Comparison of ENCODE assay signal across 8 cellular contexts in the genomic region with DNA sequence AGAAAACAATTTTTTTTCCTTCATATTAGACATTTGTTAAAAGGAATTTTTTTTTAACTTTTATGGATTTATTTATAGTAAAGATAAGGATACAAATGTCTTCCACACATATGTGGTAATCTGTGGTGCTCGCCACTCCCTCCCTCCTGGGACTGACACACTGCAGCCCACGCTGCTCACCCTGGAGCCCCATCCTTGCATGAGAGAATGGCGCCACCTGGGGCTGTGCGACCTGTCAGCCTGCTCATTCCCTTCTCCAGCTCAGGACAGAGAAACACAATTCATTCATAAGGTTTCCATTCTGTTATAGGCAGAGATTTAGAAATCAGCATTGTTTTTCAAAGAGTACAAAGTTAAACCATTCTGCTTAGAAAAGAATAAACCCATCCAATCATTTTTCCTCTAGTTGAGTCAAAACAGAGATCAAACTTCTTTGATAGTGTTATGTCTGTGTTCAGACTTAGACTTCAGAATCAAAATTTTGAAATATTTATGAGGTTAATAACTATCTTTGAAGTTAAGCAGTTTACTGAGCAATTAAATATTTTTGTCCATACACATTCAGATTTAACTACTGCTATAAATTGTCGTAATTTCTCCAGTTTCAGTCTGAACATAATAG. TPM values are rescaled to one million over a fixed set of nuclear protein-coding genes. Genes with fewer than 3 reads are reported as not detected.
DNase-seq lines count a peak whose midpoint lies in the region; ATAC-seq and TF ChIP-seq lines count a peak whose summit lies in the region.

No MANE protein-coding gene starts in this region.

- no peaks in the 10 kb centered on the region for H3K9me3 ChIP-seq in PC-9 (ENCODE audit: insufficient read depth, low read depth)
- no peaks in the 10 kb centered on the region for H3K9me3 ChIP-seq in transverse colon

- POLR2A ChIA-PET in PC-9 (lab: Charles Lee; ENCODE audit: unreplicated experiment) = interaction anchor here (0.7 kb wide), 1 partner anchor 19 kb away, joined by 3 read pairs; no protein-coding TSS in a partner anchor

- H3K9me2 ChIP-seq in PC-9 (ENCODE audit: insufficient read depth) = no peaks in the 10 kb centered on the region

- H4K20me1 ChIP-seq in PC-9 (ENCODE audit: insufficient read depth) = peaks cover 29% of the 10 kb centered on the region

- H3F3A ChIP-seq in PC-9 (ENCODE audit: insufficient read depth, low read depth) = peaks cover 68% of the 10 kb centered on the region

- H3K4me1 ChIP-seq in PC-9 (replicated peaks; ENCODE audit: insufficient read depth) (peaks cover 8% of the 10 kb centered on the region; the same call in 1 of the 2 replicates), transverse colon (peaks cover 0 to 10% (median 3%) of the 10 kb centered on the region in 4 donors)

- TF ChIP-seq CTCF in AG09319 (IDR thresholded peaks at IDR 0.05; ENCODE audit: low read depth, low read length) (peak; percentile 35), PC-9 (conservative IDR thresholded peaks at IDR 0.05) (peak; percentile 35; the same call in 1 of the 2 replicates), transverse colon (IDR thresholded peaks at IDR 0.05) (peak in 3 of 5 experiments; percentile 12 to 21 (median 17))

- H2AFZ ChIP-seq in PC-9 = no peak overlapping the region

- no peak for TF ChIP-seq EP300 in transverse colon (IDR thresholded peaks at IDR 0.05; ENCODE audit: low read depth)

- H3K4me3 ChIP-seq in PC-9 (no peak overlapping the region), transverse colon (no peak overlapping the region)

- H3K27ac ChIP-seq in PC-9 (no peak overlapping the region; the same call in 1 of the 2 replicates), transverse colon (no peak overlapping the region)

- in situ Hi-C loops in transverse colon (cut with MboI; ENCODE audit: low pct_ligation_motif_present in 1 of 4, low pct_unique_long_range_greater_than_20kb in 1 of 4, low sequenced_read_pairs in 3 of 4) = no loop called here

- no peaks in the 10 kb centered on the region for H3K27me3 ChIP-seq in PC-9 (ENCODE audit: insufficient read depth, low read depth)
- H3K27me3 ChIP-seq in transverse colon = no peaks in the 10 kb centered on the region

- intact Hi-C loops in PC-9 (cut with micrococcal nuclease; ENCODE audit: unreplicated experiment) (loop anchor here (1.0 kb wide), 1 partner anchor 161 kb away; no protein-coding TSS in a partner anchor), transverse colon (cut with DNase I; ENCODE audit: low total_unique reads) (loop anchor here (10.0 kb wide), 1 partner anchor 849 kb away; no protein-coding TSS in a partner anchor)

- WGBS in transverse colon (ENCODE audit: low coverage in 1 of 2), 2 donors = 78 to 100% methylated on average over 1 to 5 of the region's 5 CpGs

- CTCF ChIA-PET in PC-9 (lab: Charles Lee) = no interaction called here

- DNase-seq in AG09319 (ENCODE audit: extremely low read depth, low read depth) (no peak), PC-9 (peak in 1 of 2 experiments; percentile 31), cerebellar cortex (ENCODE audit: low spot score) (peak; percentile 48), lung microvascular endothelial cell (ENCODE audit: low read depth in 2 of 2) (peak; percentile 43 to 68), transverse colon (peak; percentile 45), kidney glomerular epithelial cell (lab: John Stamatoyannopoulos, UW) (no peak)

- BruUV-seq in PC-9 (replicated peaks; lab: Mats Ljungman, UMichigan) = no TSS peak

- no peak for TF ChIP-seq POLR2A in transverse colon (IDR thresholded peaks at IDR 0.05)

- ATAC-seq in GM21529 (IDR thresholded peaks at IDR 0.05; ENCODE audit: unreplicated experiment) (peak; percentile 45), HG03342 (IDR thresholded peaks at IDR 0.05; ENCODE audit: unreplicated experiment) (no peak)

- H3K79me2 ChIP-seq in PC-9 (ENCODE audit: low read depth) = peaks cover 8% of the 10 kb centered on the region; the same call in 1 of the 2 replicates

- no peak overlapping the region for H3K4me2 ChIP-seq in PC-9

- H3K36me3 ChIP-seq in PC-9 (ENCODE audit: low read depth) (peaks cover 43% of the 10 kb centered on the region), transverse colon (peaks cover 0 to 44% (median 11%) of the 10 kb centered on the region in 4 donors)

RNA-seq across cellular contexts. Expression of gene DYNLRB1, which starts 42.8 kb away (rescaled TPM):
- total RNA-seq in PC-9 (2021) (145 and 179 TPM in 2 replicates), lung microvascular endothelial cell (48.8 and 85.9 TPM in 2 replicates), transverse colon (100 to 1,000 TPM in 3 of 4 donors, 10 to 100 TPM in 1; 80.8 to 178 (median 120) TPM)

Comparison
In these comparisons a context has a peak if more than half of its experiments do, and no peak if none do; other contexts are left out.
1. DNase-seq: peak in cerebellar cortex (single experiment), lung microvascular endothelial cell (2 of 2) and transverse colon (single experiment); none in AG09319 (single experiment) and kidney glomerular epithelial cell (single experiment).
2. Peak in every context shown above with its lines, with median percentiles within 50 percentile points of each other: CTCF ChIP-seq.